In the genomic region with DNA sequence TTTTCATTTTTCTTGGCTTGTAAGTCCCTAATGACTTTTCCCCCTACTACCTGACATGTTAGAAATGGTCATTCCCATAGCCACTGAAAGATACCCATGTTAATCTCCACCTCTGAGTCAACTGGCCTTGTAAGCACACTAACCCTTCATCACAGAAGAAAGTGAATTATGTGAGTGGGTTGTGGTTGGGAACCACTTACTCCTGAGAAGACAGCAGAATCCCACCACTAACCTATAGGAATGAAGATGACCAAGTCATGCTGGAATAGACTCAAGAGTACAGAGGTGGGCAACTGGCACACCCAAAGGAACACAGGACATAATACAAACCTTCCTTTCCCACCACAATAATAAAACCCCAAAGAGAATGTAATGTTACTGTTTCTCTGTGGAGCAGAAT, we compare ENCODE assay signal across 13 cellular contexts. TPM values are rescaled to one million over a fixed set of nuclear protein-coding genes. Genes with fewer than 3 reads are reported as not detected.
DNase-seq lines count a peak whose midpoint lies in the region; ATAC-seq and TF ChIP-seq lines count a peak whose summit lies in the region.
"Had no signal": no experiment of that assay in that cellular context is flagged by ENCODE, and none has a peak within 500 bp of the region (broad histone marks: within the 10 kb centered on the region; RNA-seq: fewer than 3 reads in every experiment).

No MANE protein-coding gene starts in this region.

- H3K4me2 ChIP-seq in PC-3 (ENCODE audit: low read length) (peak overlapping the region; percentile 63), mammary epithelial cell (ENCODE audit: insufficient read depth, low read depth, low read length) (peak overlapping the region; percentile 54)

- peak overlapping the region; percentile 93 for H3K27ac ChIP-seq in PC-3 (ENCODE audit: low read length)
- H3K27ac ChIP-seq in mammary epithelial cell (ENCODE audit: insufficient read depth, low read depth, low read length), result peak overlapping the region; percentile 83
- H3K27ac ChIP-seq in lower lobe of right lung, result peak overlapping the region; percentile 81
- H3K27ac ChIP-seq in suprapubic skin, result peak overlapping the region; percentile 83

- no peak for ATAC-seq in PC-3
- ATAC-seq in lower lobe of right lung, result no peak
- no peak for ATAC-seq in GM19455 (IDR thresholded peaks at IDR 0.05; ENCODE audit: unreplicated experiment)
- ATAC-seq in GM19452 (IDR thresholded peaks at IDR 0.05; ENCODE audit: unreplicated experiment), result no peak
- no peak for ATAC-seq in GM21576 (IDR thresholded peaks at IDR 0.05; ENCODE audit: unreplicated experiment)
- ATAC-seq: CD8-positive, alpha-beta T cell; K562 had no signal

- DNase-seq in PC-3 (no peak), mammary epithelial cell (no peak), lower lobe of right lung (no peak), suprapubic skin (ENCODE audit: low spot score in 2 of 2) (no peak), NCI-H82 (lab: John Stamatoyannopoulos, UW) (no peak)
- DNase-seq: activated gamma-delta T cell; CD8-positive, alpha-beta T cell; NCI-H146; stimulated activated naive B cell treated with anti-CD40 and anti-IgM and Interleukin-4, amounts not matched to agents 10 μg/mL and 1 μg/mL and 100 μg/mL, for 72 hours had no signal

- H3K27me3 ChIP-seq in PC-3 (ENCODE audit: low read length), result no peaks in the 10 kb centered on the region
- no peaks in the 10 kb centered on the region for H3K27me3 ChIP-seq in mammary epithelial cell (ENCODE audit: insufficient read depth, low read length)
- H3K27me3 ChIP-seq in lower lobe of right lung (ENCODE audit: low read depth), result no peaks in the 10 kb centered on the region
- no peaks in the 10 kb centered on the region for H3K27me3 ChIP-seq in suprapubic skin

- BruUV-seq in PC-3 (replicated peaks; lab: Mats Ljungman, UMichigan), result TSS peak; percentile 84
- BruUV-seq in mammary epithelial cell (replicated peaks; lab: Mats Ljungman, UMichigan), result TSS peak; percentile 55

- TF ChIP-seq POLR2A in suprapubic skin (IDR thresholded peaks at IDR 0.05), result no peak

- peaks cover 5% of the 10 kb centered on the region for H3F3A ChIP-seq in PC-3 (ENCODE audit: low read length, unreplicated experiment)

- dilution Hi-C loops in mammary epithelial cell (cut with HindIII; ENCODE audit: low sequenced_read_pairs), result no loop called here

- H3K9me3 ChIP-seq in PC-3 (ENCODE audit: low read length) (no peaks in the 10 kb centered on the region), mammary epithelial cell (replicated peaks; ENCODE audit: insufficient read depth, low read length) (no peaks in the 10 kb centered on the region), lower lobe of right lung (peaks cover 6% of the 10 kb centered on the region), suprapubic skin (no peaks in the 10 kb centered on the region)

- intact Hi-C loops in PC-3 (cut with micrococcal nuclease), result loop anchor here (1.0 to 10.0 kb wide), 3 partner anchors 16 to 168 kb away; no protein-coding TSS in a partner anchor
- intact Hi-C loops in mammary epithelial cell (cut with micrococcal nuclease), result loop anchor here (1.0 to 2.0 kb wide), 3 partner anchors 42 to 71 kb away; partner anchors contain the start of gene RPS6KA2
- intact Hi-C loops in lower lobe of right lung (cut with DNase I), result loop anchor here (10.0 kb wide), 1 partner anchor 68 kb away; the partner anchor contains the start of gene RPS6KA2

- H2AFZ ChIP-seq in PC-3 (ENCODE audit: low read length) (no peak overlapping the region), mammary epithelial cell (ENCODE audit: low read depth, low read length) (no peak overlapping the region)

- H3K9ac ChIP-seq in PC-3 (ENCODE audit: low read length) (peak overlapping the region; percentile 52), mammary epithelial cell (ENCODE audit: insufficient read depth, low read length) (peak overlapping the region; percentile 55)

- no peak for TF ChIP-seq CTCF in PC-3 (conservative IDR thresholded peaks at IDR 0.05; ENCODE audit: low read depth, low read length)
- no peak for TF ChIP-seq CTCF in mammary epithelial cell (conservative IDR thresholded peaks at IDR 0.05 in 1 of 2, IDR thresholded peaks at IDR 0.05 in 1 of 2; ENCODE audit: extremely low read depth in 1 of 2, insufficient read depth in 1 of 2, low read depth in 1 of 2, low read length in 2 of 2)
- TF ChIP-seq CTCF in lower lobe of right lung (IDR thresholded peaks at IDR 0.05), result no peak
- TF ChIP-seq CTCF in suprapubic skin (IDR thresholded peaks at IDR 0.05), result no peak

- no peak for TF ChIP-seq EP300 in suprapubic skin (IDR thresholded peaks at IDR 0.05)

- no peaks in the 10 kb centered on the region for H4K20me1 ChIP-seq in PC-3 (ENCODE audit: low read length)
- no peaks in the 10 kb centered on the region for H4K20me1 ChIP-seq in mammary epithelial cell (ENCODE audit: insufficient read depth, low read length)

- no peaks in the 10 kb centered on the region for H3K79me2 ChIP-seq in PC-3 (ENCODE audit: low read length)
- peaks cover 9% of the 10 kb centered on the region for H3K79me2 ChIP-seq in mammary epithelial cell (ENCODE audit: insufficient read depth, low read length)

- in situ Hi-C loops in mammary epithelial cell (cut with MboI; ENCODE audit: low sequenced_read_pairs in 2 of 2), result no loop called here

- POLR2A ChIA-PET in PC-3 (lab: Charles Lee; ENCODE audit: unreplicated experiment), result no interaction called here

- H3K4me1 ChIP-seq in PC-3 (ENCODE audit: insufficient read depth, low read length) (peaks cover 43% of the 10 kb centered on the region), mammary epithelial cell (ENCODE audit: insufficient read depth, low read length) (peaks cover 57% of the 10 kb centered on the region), lower lobe of right lung (peaks cover 45% of the 10 kb centered on the region), suprapubic skin (peaks cover 52% of the 10 kb centered on the region)

- CTCF ChIA-PET in PC-3 (lab: Charles Lee), result interaction anchor here (1.2 to 1.6 kb wide), 2 partner anchors 41 to 71 kb away, joined by 4 read pairs; partner anchors contain the start of gene RPS6KA2
- CTCF ChIA-PET in mammary epithelial cell (lab: Charles Lee; ENCODE audit: low non-redundant PET), result interaction anchor here (0.6 kb wide), 1 partner anchor 28 kb away, joined by 5 read pairs; no protein-coding TSS in a partner anchor

- H3K9me2 ChIP-seq in PC-3 (replicated peaks; ENCODE audit: low read length), result no peaks in the 10 kb centered on the region

- H3K4me3 ChIP-seq in PC-3 (ENCODE audit: low read length) (no peak overlapping the region; the same call in 1 of the 2 replicates), mammary epithelial cell (replicated peaks in 1 of 3; ENCODE audit: insufficient read depth in 1 of 3, low read depth in 2 of 3, low read length in 3 of 3) (no peak overlapping the region), lower lobe of right lung (no peak overlapping the region), suprapubic skin (no peak overlapping the region)
- H3K4me3 ChIP-seq: K562 had no signal

- H3K36me3 ChIP-seq in PC-3 (ENCODE audit: low read depth, low read length) (no peaks in the 10 kb centered on the region), mammary epithelial cell (ENCODE audit: insufficient read depth, low read length) (no peaks in the 10 kb centered on the region), lower lobe of right lung (no peaks in the 10 kb centered on the region), suprapubic skin (no peaks in the 10 kb centered on the region)

RNA-seq across cellular contexts. Expression of gene RAMACL, which starts 30.1 kb away (rescaled TPM):
- total RNA-seq in PC-3 (2014; rRNA removed) (0.26 and 0.92 TPM in 2 replicates), mammary epithelial cell (1 to 10 TPM in 1 of 2 donors, under 1 TPM in 1; 0.83 to 3.7 TPM), lower lobe of right lung (6.6 TPM), suprapubic skin (1 to 10 TPM; 1.0 to 3.6 (median 1.1) TPM)
- 0.15 TPM for polyA plus RNA-seq in mammary epithelial cell
- not detected for polyA minus RNA-seq in mammary epithelial cell
